ENCODE assay signal across 8 cellular contexts in the genomic region with DNA sequence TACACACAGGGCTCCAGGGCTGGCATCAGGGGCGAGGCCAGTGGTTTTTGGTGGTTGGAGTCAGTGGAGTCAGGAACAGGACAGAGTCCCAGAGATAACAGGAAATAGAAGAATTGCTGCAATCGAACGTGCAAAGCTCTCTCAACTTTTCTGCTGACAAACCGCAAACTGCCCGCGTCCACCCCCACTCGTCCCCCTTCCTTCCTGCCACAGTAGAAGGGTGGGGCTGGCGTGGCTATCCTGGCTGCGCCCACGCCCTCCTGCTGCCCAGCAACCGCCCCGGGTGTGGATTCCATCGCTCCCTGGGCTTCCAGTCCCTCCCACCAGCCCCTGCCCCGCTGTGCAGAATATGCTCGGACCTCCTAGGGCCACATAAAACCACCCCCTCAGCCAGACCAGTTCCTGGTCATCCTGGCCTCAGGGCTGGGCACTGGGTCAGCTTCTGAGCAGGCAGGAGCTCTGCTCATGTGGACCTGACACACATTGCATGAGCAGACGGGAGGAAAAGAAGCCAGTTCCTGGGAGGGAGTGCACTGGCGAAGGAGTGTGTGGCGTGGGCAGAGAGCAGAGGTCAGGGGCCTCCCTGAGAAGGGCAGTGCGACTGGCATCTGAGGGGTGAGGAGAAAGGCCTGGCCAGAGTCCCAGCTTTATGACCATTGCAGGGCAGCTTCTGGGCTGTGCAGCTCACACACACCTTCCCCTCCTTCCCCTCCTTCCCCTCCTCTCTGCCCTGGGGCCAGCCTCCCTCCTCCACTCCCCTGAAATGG.
DNase-seq lines count a peak whose midpoint lies in the region; ATAC-seq and TF ChIP-seq lines count a peak whose summit lies in the region.

No MANE protein-coding gene starts in this region.

- no peak for TF ChIP-seq CTCF in AG09309 (IDR thresholded peaks at IDR 0.05; ENCODE audit: control insufficient read depth, insufficient read depth, low read depth, low read length, missing control alignments)

- H3K4me3 ChIP-seq in AG09309 (ENCODE audit: control insufficient read depth, low read depth, low read length) = no peak overlapping the region

- H3K36me3 Mint-ChIP-seq in activated naive CD8-positive, alpha-beta T cell treated with anti-CD3 and anti-CD28 coated beads, Interleukin-2, amount 50 U/mL, for 24 hours (ENCODE audit: low read depth) = peaks cover 20% of the 10 kb centered on the region

- peak; percentile 23 for DNase-seq in AG09309 (ENCODE audit: low read depth)
- peak; percentile 1 for DNase-seq in LoVo (ENCODE audit: low spot score)
- peak; percentile 27 for DNase-seq in activated naive CD8-positive, alpha-beta T cell treated with anti-CD3 and anti-CD28 coated beads, Interleukin-2, amount 50 U/mL, for 24 hours
- peak; percentile 53 for DNase-seq in left lobe of liver (ENCODE audit: low spot score)
- no peak for DNase-seq in NCI-H187 treated with DMSO at 0.1 percent for 48 hours (lab: John Stamatoyannopoulos, UW)

- ATAC-seq in activated naive CD8-positive, alpha-beta T cell treated with anti-CD3 and anti-CD28 coated beads, Interleukin-2, amount 50 U/mL, for 24 hours = no peak
- ATAC-seq in left lobe of liver (peak; percentile 68), GM18868 (IDR thresholded peaks at IDR 0.05; ENCODE audit: unreplicated experiment) (no peak), HG03045 (IDR thresholded peaks at IDR 0.05; ENCODE audit: unreplicated experiment) (no peak), GM21381 (IDR thresholded peaks at IDR 0.05; ENCODE audit: unreplicated experiment) (no peak)

- H3K9me3 Mint-ChIP-seq in activated naive CD8-positive, alpha-beta T cell treated with anti-CD3 and anti-CD28 coated beads, Interleukin-2, amount 50 U/mL, for 24 hours = no peaks in the 10 kb centered on the region

- no peak overlapping the region for H3K27ac Mint-ChIP-seq in activated naive CD8-positive, alpha-beta T cell treated with anti-CD3 and anti-CD28 coated beads, Interleukin-2, amount 50 U/mL, for 24 hours

- no peak overlapping the region for H3K4me3 Mint-ChIP-seq in activated naive CD8-positive, alpha-beta T cell treated with anti-CD3 and anti-CD28 coated beads, Interleukin-2, amount 50 U/mL, for 24 hours

- H3K27me3 Mint-ChIP-seq in activated naive CD8-positive, alpha-beta T cell treated with anti-CD3 and anti-CD28 coated beads, Interleukin-2, amount 50 U/mL, for 24 hours = no peaks in the 10 kb centered on the region

- peaks cover 6% of the 10 kb centered on the region for H3K4me1 Mint-ChIP-seq in activated naive CD8-positive, alpha-beta T cell treated with anti-CD3 and anti-CD28 coated beads, Interleukin-2, amount 50 U/mL, for 24 hours
